Comparison of ENCODE assay signal across 17 cellular contexts in genomic region chr13:90293793-90294361, GRCh38.
"Had no signal": no experiment of that assay in that cellular context is flagged by ENCODE, and none has a peak within 500 bp of the region (broad histone marks: within the 10 kb centered on the region; RNA-seq: fewer than 3 reads in every experiment).

No MANE protein-coding gene starts in this region.

- H3K27ac ChIP-seq: heart left ventricle, transverse colon, WERI-Rb-1 had no signal

- ATAC-seq: effector memory CD8-positive, alpha-beta T cell; heart left ventricle had no signal

- H3K4me3 Mint-ChIP-seq: activated naive CD4-positive, alpha-beta T cell treated with anti-CD3 and anti-CD28 coated beads, Interleukin-2, amount 10 ng/mL, durations not matched to agents 7 days and 5 days; effector memory CD8-positive, alpha-beta T cell; immature natural killer cell; nephron had no signal

- DNase-seq: activated CD4-positive, alpha-beta T cell treated with anti-CD3 and anti-CD28 coated beads, Interleukin-2, amount 50 U/mL, for 48 hours; activated naive CD4-positive, alpha-beta T cell treated with anti-CD3 and anti-CD28 coated beads, Interleukin-2, amount 10 ng/mL, durations not matched to agents 7 days and 5 days; activated T-cell treated with anti-CD3 and anti-CD28 coated beads, Interleukin-2, amount 50 U/mL, for 1 hour; dermis blood vessel endothelial cell; effector memory CD8-positive, alpha-beta T cell; heart left ventricle; immature natural killer cell; mesendoderm; occipital lobe; stimulated activated CD4-positive, alpha-beta T cell treated with anti-CD3 and anti-CD28 coated beads, Interleukin-4, amount 100 ng/mL, for 24 hours; stimulated activated naive CD4-positive, alpha-beta T cell; transverse colon; WERI-Rb-1 had no signal

- H3K4me1 ChIP-seq: heart left ventricle, transverse colon had no signal

- H3K36me3 Mint-ChIP-seq: activated naive CD4-positive, alpha-beta T cell treated with anti-CD3 and anti-CD28 coated beads, Interleukin-2, amount 10 ng/mL, durations not matched to agents 7 days and 5 days had no signal

- H3K27me3 ChIP-seq: heart left ventricle, transverse colon had no signal

- H3K27ac Mint-ChIP-seq: activated naive CD4-positive, alpha-beta T cell treated with anti-CD3 and anti-CD28 coated beads, Interleukin-2, amount 10 ng/mL, durations not matched to agents 7 days and 5 days; effector memory CD8-positive, alpha-beta T cell; immature natural killer cell; nephron had no signal

- H3K4me1 Mint-ChIP-seq: activated naive CD4-positive, alpha-beta T cell treated with anti-CD3 and anti-CD28 coated beads, Interleukin-2, amount 10 ng/mL, durations not matched to agents 7 days and 5 days; immature natural killer cell; nephron had no signal

- H3K27me3 Mint-ChIP-seq: activated naive CD4-positive, alpha-beta T cell treated with anti-CD3 and anti-CD28 coated beads, Interleukin-2, amount 10 ng/mL, durations not matched to agents 7 days and 5 days; effector memory CD8-positive, alpha-beta T cell had no signal

- H3K36me3 ChIP-seq: heart left ventricle, transverse colon, WERI-Rb-1 had no signal

- H3K4me3 ChIP-seq: heart left ventricle, transverse colon had no signal

- FAIRE-seq: astrocyte, bronchial epithelial cell, frontal cortex had no signal

- H3K9me3 ChIP-seq: heart left ventricle, transverse colon had no signal
